16 cellular contexts compared by ENCODE assay signal in genomic region chr1:27307851-27308598, GRCh38. TPM values are rescaled to one million over a fixed set of nuclear protein-coding genes. Genes with fewer than 3 reads are reported as not detected.
DNase-seq lines count a peak whose midpoint lies in the region; ATAC-seq, FAIRE-seq and TF ChIP-seq lines count a peak whose summit lies in the region.
"Had no signal": no experiment of that assay in that cellular context is flagged by ENCODE, and none has a peak within 500 bp of the region (broad histone marks: within the 10 kb centered on the region; RNA-seq: fewer than 3 reads in every experiment).

No MANE protein-coding gene starts in this region.

- in situ Hi-C loops in HepG2 (cut with HindIII; ENCODE audit: extremely low pct_ligation_motif_present, low pct_unique_long_range_greater_than_20kb), result no loop called here

- ATAC-seq in HepG2, result peak; percentile 77
- ATAC-seq: body of pancreas, PC-3 had no signal

- H3K27me3 ChIP-seq in BLaER1 (no peaks in the 10 kb centered on the region), HUES48 (ENCODE audit: control insufficient read depth, insufficient read depth, low read length) (no peaks in the 10 kb centered on the region; the same call in 1 of the 2 replicates), HepG2 (ENCODE audit: control insufficient read depth in 1 of 2, insufficient read depth in 2 of 2, low read length in 2 of 2) (no peaks in the 10 kb centered on the region), thyroid gland (no peaks in the 10 kb centered on the region)
- H3K27me3 ChIP-seq: body of pancreas had no signal

- H2AFZ ChIP-seq in HepG2 (ENCODE audit: low read length), result no peak overlapping the region

- no peak for TF ChIP-seq RAD21 in HepG2 (CRISPR knock-in tag; IDR thresholded peaks at IDR 0.05)

- no peaks in the 10 kb centered on the region for H3K79me2 ChIP-seq in HepG2 (ENCODE audit: insufficient read depth, low read length)

- H3K9me3 ChIP-seq in BLaER1 (no peaks in the 10 kb centered on the region), HUES48 (ENCODE audit: control insufficient read depth, insufficient read depth, low read length) (no peaks in the 10 kb centered on the region), HepG2 (ENCODE audit: low read length) (no peaks in the 10 kb centered on the region), thyroid gland (no peaks in the 10 kb centered on the region)
- H3K9me3 ChIP-seq: body of pancreas had no signal

- H3K36me3 ChIP-seq in BLaER1, result peaks cover 29% of the 10 kb centered on the region
- no peaks in the 10 kb centered on the region for H3K36me3 ChIP-seq in HUES48 (ENCODE audit: control insufficient read depth, insufficient read depth, low read length)
- H3K36me3 ChIP-seq in HepG2 (replicated peaks in 1 of 2; ENCODE audit: control insufficient read depth in 1 of 2, insufficient read depth in 2 of 2, low read length in 2 of 2), result no peaks in the 10 kb centered on the region
- H3K36me3 ChIP-seq in thyroid gland, result peaks cover 0 to 12% of the 10 kb centered on the region in 2 donors

- WGBS in HepG2 (ENCODE audit: low lambda C conversion rate), result 37% methylated on average over 4 of the region's 6 CpGs
- WGBS in thyroid gland, 2 donors, result 87 to 88% methylated on average over 6 of the region's 6 CpGs

- no peak for FAIRE-seq in HepG2 (lab: Jason Lieb, UNC)
- FAIRE-seq: islet of Langerhans, TTC549 had no signal

- H3K4me1 ChIP-seq in BLaER1, result peaks cover 31% of the 10 kb centered on the region
- H3K4me1 ChIP-seq in HUES48 (ENCODE audit: control insufficient read depth, insufficient read depth, low read length), result peaks cover 21% of the 10 kb centered on the region
- no peaks in the 10 kb centered on the region for H3K4me1 ChIP-seq in HepG2 (ENCODE audit: insufficient read depth, low read length)
- no peaks in the 10 kb centered on the region for H3K4me1 ChIP-seq in thyroid gland
- H3K4me1 ChIP-seq: body of pancreas had no signal

- H4K20me1 ChIP-seq in BLaER1 (no peaks in the 10 kb centered on the region), HepG2 (ENCODE audit: insufficient read depth, low read length) (no peaks in the 10 kb centered on the region)

- H3K9ac ChIP-seq in BLaER1 (peak overlapping the region; percentile 55), HUES48 (ENCODE audit: low read depth, low read length) (0 out of 2 replicates have a peak overlapping the region, but pooled peaks have one; percentile 31), HepG2 (ENCODE audit: insufficient read depth, low read depth, low read length) (no peak overlapping the region)

- TF ChIP-seq EP300 in HepG2 (IDR thresholded peaks at IDR 0.05; ENCODE audit: low read depth in 2 of 2, low read length in 2 of 2), result no peak
- no peak for TF ChIP-seq EP300 in HepG2 (CRISPR knock-in tag; IDR thresholded peaks at IDR 0.05; ENCODE audit: borderline replicate concordance)

- BruUV-seq in HepG2 (replicated peaks; lab: Mats Ljungman, UMichigan), result no TSS peak

- intact Hi-C loops in HepG2 (cut with micrococcal nuclease; ENCODE audit: unreplicated experiment) (no loop called here), thyroid gland (cut with DNase I) (no loop called here)

- DNase-seq in NCI-H524 (lab: John Stamatoyannopoulos, UW) (peak; percentile 86 to 91), HepG2 (ENCODE audit: low spot score) (no peak), mesenteric fat pad (ENCODE audit: low spot score) (no peak), NOMO-1 treated with dmso at 0.1 percent for 144 hours (lab: John Stamatoyannopoulos, UW; ENCODE audit: unreplicated experiment) (no peak), thyroid gland (no peak), EL (no peak)
- DNase-seq: activated CD4-positive, alpha-beta T cell treated with anti-CD3 and anti-CD28 coated beads, Interleukin-2, amount 50 U/mL, for 1 hour; body of pancreas; COR-L47; nucleus accumbens; PC-3; substantia nigra had no signal

- H3K4me2 ChIP-seq in BLaER1, result peak overlapping the region; percentile 86
- peak overlapping the region; percentile 67 for H3K4me2 ChIP-seq in HepG2 (ENCODE audit: low read depth, low read length)

- H3K27ac ChIP-seq in BLaER1 (peak overlapping the region; percentile 87), HUES48 (ENCODE audit: low read depth, low read length) (peak overlapping the region; percentile 89), HepG2 (ENCODE audit: extremely low read length, insufficient read depth, low read length) (no peak overlapping the region), thyroid gland (no peak overlapping the region)
- H3K27ac ChIP-seq: body of pancreas had no signal

- no peak for TF ChIP-seq CTCF in HepG2 (CRISPR knock-in tag; IDR thresholded peaks at IDR 0.05)
- no peak for TF ChIP-seq CTCF in thyroid gland (IDR thresholded peaks at IDR 0.05)

- H3K4me3 ChIP-seq in BLaER1 (no peak overlapping the region), HUES48 (ENCODE audit: low read depth, low read length) (peak overlapping the region; percentile 35; the same call in 1 of the 2 replicates), HepG2 (replicated peaks in 1 of 3; ENCODE audit: insufficient read depth in 1 of 3, low read depth in 2 of 3, low read length in 3 of 3) (no peak overlapping the region), thyroid gland (replicated peaks in 1 of 3) (no peak overlapping the region)
- H3K4me3 ChIP-seq: body of pancreas had no signal

- POLR2A ChIA-PET in HepG2 (lab: Yijun Ruan, JAX), result interaction anchor here (0.5 kb wide), 1 partner anchor 8 kb away, joined by 4 read pairs; no protein-coding TSS in a partner anchor

- TF ChIP-seq POLR2A in HepG2 (IDR thresholded peaks at IDR 0.05; ENCODE audit: insufficient read depth in 1 of 2, low read depth in 2 of 2, low read length in 2 of 2) (no peak), thyroid gland (IDR thresholded peaks at IDR 0.05) (no peak)

- CTCF ChIA-PET in HepG2 (lab: Yijun Ruan, JAX; ENCODE audit: low intra/inter-chr PET ratio, low total read pairs), result no interaction called here

RNA-seq across cellular contexts. Expression of gene TMEM222, which starts 13.9 kb away (rescaled TPM):
- total RNA-seq in HepG2 (2016; rRNA removed; fragmentation: Illumina TruSeq; extraction: Trizol), result 9.9 and 22.7 TPM in 2 replicates
- total RNA-seq in HepG2 (2016; cell fraction: cytosol; rRNA removed; fragmentation: Illumina TruSeq; extraction: Trizol; ENCODE audit: low read depth), result 10.4 and 13.7 TPM in 2 replicates
- 9.9 and 24.4 TPM in 2 replicates for total RNA-seq in HepG2 (2016; cell fraction: insoluble cytoplasmic fraction; rRNA removed; fragmentation: Illumina TruSeq; extraction: Trizol)
- 19.0 and 21.0 TPM in 2 replicates for total RNA-seq in HepG2 (2016; cell fraction: membrane; rRNA removed; fragmentation: Illumina TruSeq; extraction: Trizol)
- total RNA-seq in HepG2 (2016; cell fraction: nucleus; rRNA removed; fragmentation: Illumina TruSeq; extraction: Trizol), result 20.8 and 23.3 TPM in 2 replicates
- 29.6 and 40.8 TPM in 2 replicates for polyA plus RNA-seq in HepG2 (2011; rRNA removed)
- 26.0 and 32.7 TPM in 2 replicates for polyA plus RNA-seq in HepG2 (2011; cell fraction: cytosol; rRNA removed)
- polyA plus RNA-seq in HepG2 (2011; cell fraction: nucleus; rRNA removed), result 63.1 and 68.2 TPM in 2 replicates
- polyA plus RNA-seq in HepG2 (2012), result 17.8 and 25.1 TPM in 2 replicates
- 16.5 and 17.4 TPM in 2 replicates for polyA plus RNA-seq in HepG2 (2016; cell fraction: cytosol; fragmentation: Illumina TruSeq; extraction: Trizol; ENCODE audit: low read depth)
- polyA plus RNA-seq in HepG2 (2016; cell fraction: insoluble cytoplasmic fraction; fragmentation: Illumina TruSeq; extraction: Trizol; ENCODE audit: low read depth), result 11.5 and 18.3 TPM in 2 replicates
- polyA plus RNA-seq in HepG2 (2016; cell fraction: membrane; fragmentation: Illumina TruSeq; extraction: Trizol; ENCODE audit: low read depth), result 21.3 and 22.0 TPM in 2 replicates
- polyA plus RNA-seq in HepG2 (2016; cell fraction: nucleus; fragmentation: Illumina TruSeq; extraction: Trizol; ENCODE audit: insufficient read depth, low read depth), result 49.6 and 50.9 TPM in 2 replicates
- polyA minus RNA-seq in HepG2 (2011; rRNA and poly(A)+ RNA removed; ENCODE audit: low replicate concordance), result 59.9 and 69.4 TPM in 2 replicates
- 11.7 and 18.2 TPM in 2 replicates for polyA minus RNA-seq in HepG2 (2011; cell fraction: cytosol; rRNA and poly(A)+ RNA removed)
- 16.6 and 21.0 TPM in 2 replicates for polyA minus RNA-seq in HepG2 (2011; cell fraction: nucleus; rRNA and poly(A)+ RNA removed)
- 39.2 TPM for total RNA-seq in mesenteric fat pad
- 10 to 100 TPM; 22.7 to 46.0 (median 30.9) TPM for total RNA-seq in thyroid gland

RNA-seq across cellular contexts. Expression of gene SYTL1, which starts 33.8 kb away (rescaled TPM):
- 9.1 and 17.8 TPM in 2 replicates for total RNA-seq in HepG2 (2016; rRNA removed; fragmentation: Illumina TruSeq; extraction: Trizol)
- total RNA-seq in HepG2 (2016; cell fraction: cytosol; rRNA removed; fragmentation: Illumina TruSeq; extraction: Trizol; ENCODE audit: low read depth), result 5.6 TPM in 2 replicates
- total RNA-seq in HepG2 (2016; cell fraction: insoluble cytoplasmic fraction; rRNA removed; fragmentation: Illumina TruSeq; extraction: Trizol), result 7.9 and 19.8 TPM in 2 replicates
- total RNA-seq in HepG2 (2016; cell fraction: membrane; rRNA removed; fragmentation: Illumina TruSeq; extraction: Trizol), result 7.4 and 8.0 TPM in 2 replicates
- 15.9 and 19.3 TPM in 2 replicates for total RNA-seq in HepG2 (2016; cell fraction: nucleus; rRNA removed; fragmentation: Illumina TruSeq; extraction: Trizol)
- 11.1 and 15.8 TPM in 2 replicates for polyA plus RNA-seq in HepG2 (2011; rRNA removed)
- polyA plus RNA-seq in HepG2 (2011; cell fraction: cytosol; rRNA removed), result 4.7 and 8.4 TPM in 2 replicates
- polyA plus RNA-seq in HepG2 (2011; cell fraction: nucleus; rRNA removed), result 175 and 243 TPM in 2 replicates
- 7.2 and 8.3 TPM in 2 replicates for polyA plus RNA-seq in HepG2 (2012)
- 3.6 and 4.2 TPM in 2 replicates for polyA plus RNA-seq in HepG2 (2016; cell fraction: cytosol; fragmentation: Illumina TruSeq; extraction: Trizol; ENCODE audit: low read depth)
- polyA plus RNA-seq in HepG2 (2016; cell fraction: insoluble cytoplasmic fraction; fragmentation: Illumina TruSeq; extraction: Trizol; ENCODE audit: low read depth), result 8.1 and 8.6 TPM in 2 replicates
- polyA plus RNA-seq in HepG2 (2016; cell fraction: membrane; fragmentation: Illumina TruSeq; extraction: Trizol; ENCODE audit: low read depth), result 4.6 and 5.4 TPM in 2 replicates
- polyA plus RNA-seq in HepG2 (2016; cell fraction: nucleus; fragmentation: Illumina TruSeq; extraction: Trizol; ENCODE audit: insufficient read depth, low read depth), result 45.3 and 50.8 TPM in 2 replicates
- polyA minus RNA-seq in HepG2 (2011; rRNA and poly(A)+ RNA removed; ENCODE audit: low replicate concordance), result 0.21 and 11.5 TPM in 2 replicates
- 3.3 and 6.7 TPM in 2 replicates for polyA minus RNA-seq in HepG2 (2011; cell fraction: cytosol; rRNA and poly(A)+ RNA removed)
- 14.3 and 14.8 TPM in 2 replicates for polyA minus RNA-seq in HepG2 (2011; cell fraction: nucleus; rRNA and poly(A)+ RNA removed)
- total RNA-seq in mesenteric fat pad, result 1.9 TPM
- 10 to 100 TPM; 12.4 to 23.9 (median 18.4) TPM for total RNA-seq in thyroid gland

RNA-seq across cellular contexts. Expression of gene MAP3K6, which starts 58.7 kb away (rescaled TPM):
- total RNA-seq in HepG2 (2016; rRNA removed; fragmentation: Illumina TruSeq; extraction: Trizol) (2.7 and 3.5 TPM in 2 replicates), mesenteric fat pad (95.0 TPM), thyroid gland (10 to 100 TPM; 17.6 to 62.9 (median 32.3) TPM)
- total RNA-seq in HepG2 (2016; cell fraction: cytosol; rRNA removed; fragmentation: Illumina TruSeq; extraction: Trizol; ENCODE audit: low read depth), result 0.62 and 2.3 TPM in 2 replicates
- total RNA-seq in HepG2 (2016; cell fraction: insoluble cytoplasmic fraction; rRNA removed; fragmentation: Illumina TruSeq; extraction: Trizol), result 2.6 and 2.8 TPM in 2 replicates
- 0.93 and 0.99 TPM in 2 replicates for total RNA-seq in HepG2 (2016; cell fraction: membrane; rRNA removed; fragmentation: Illumina TruSeq; extraction: Trizol)
- 1.8 and 2.3 TPM in 2 replicates for total RNA-seq in HepG2 (2016; cell fraction: nucleus; rRNA removed; fragmentation: Illumina TruSeq; extraction: Trizol)
- 2.7 and 3.2 TPM in 2 replicates for polyA plus RNA-seq in HepG2 (2011; rRNA removed)
- 1.2 and 1.4 TPM in 2 replicates for polyA plus RNA-seq in HepG2 (2011; cell fraction: cytosol; rRNA removed)
- polyA plus RNA-seq in HepG2 (2011; cell fraction: nucleus; rRNA removed), result 20.8 and 29.2 TPM in 2 replicates
- polyA plus RNA-seq in HepG2 (2012), result 0.97 and 2.1 TPM in 2 replicates
- 0.44 and 1.2 TPM in 2 replicates for polyA plus RNA-seq in HepG2 (2016; cell fraction: cytosol; fragmentation: Illumina TruSeq; extraction: Trizol; ENCODE audit: low read depth)
- polyA plus RNA-seq in HepG2 (2016; cell fraction: insoluble cytoplasmic fraction; fragmentation: Illumina TruSeq; extraction: Trizol; ENCODE audit: low read depth), result 2.4 and 2.8 TPM in 2 replicates
- 1.1 and 1.2 TPM in 2 replicates for polyA plus RNA-seq in HepG2 (2016; cell fraction: membrane; fragmentation: Illumina TruSeq; extraction: Trizol; ENCODE audit: low read depth)
- 5.1 and 8.1 TPM in 2 replicates for polyA plus RNA-seq in HepG2 (2016; cell fraction: nucleus; fragmentation: Illumina TruSeq; extraction: Trizol; ENCODE audit: insufficient read depth, low read depth)
- 5.7 and 12.4 TPM in 2 replicates for polyA minus RNA-seq in HepG2 (2011; rRNA and poly(A)+ RNA removed; ENCODE audit: low replicate concordance)
- polyA minus RNA-seq in HepG2 (2011; cell fraction: cytosol; rRNA and poly(A)+ RNA removed), result 0.59 and 1.5 TPM in 2 replicates
- polyA minus RNA-seq in HepG2 (2011; cell fraction: nucleus; rRNA and poly(A)+ RNA removed), result 3.4 and 4.0 TPM in 2 replicates

Comparison
In these comparisons a context has a peak if more than half of its experiments do, and no peak if none do; other contexts are left out.
1. H3K27ac ChIP-seq: peak in BLaER1 (single experiment) and HUES48 (single experiment); none in HepG2 (single experiment) and thyroid gland (0 of 3).
2. DNase-seq: peak in NCI-H524 (2 of 2); none in HepG2 (single experiment), mesenteric fat pad (single experiment), NOMO-1 treated with dmso at 0.1 percent for 144 hours (single experiment), thyroid gland (0 of 2) and EL (single experiment).